In the genomic region with DNA sequence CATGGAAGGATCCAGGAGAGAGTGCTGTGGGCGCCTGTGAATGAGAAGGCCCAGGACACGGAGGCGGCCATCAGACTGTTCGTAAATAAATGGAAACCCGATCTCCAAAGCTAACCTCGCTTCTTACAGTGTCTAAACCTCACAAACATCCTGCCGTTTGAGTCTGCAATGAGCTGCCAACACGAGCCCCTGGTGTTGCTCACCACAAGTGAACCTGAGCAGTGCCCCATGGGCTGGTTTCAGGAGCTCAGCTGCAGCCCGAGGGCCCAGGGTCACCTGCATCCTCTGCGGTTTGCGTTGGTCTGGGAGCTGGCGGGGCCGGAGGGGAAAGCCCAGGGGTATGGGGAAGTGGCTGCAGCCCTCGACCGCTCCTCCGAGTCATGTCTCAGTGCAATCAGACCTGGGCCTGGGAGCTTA, we compare ENCODE assay signal across 3 cellular contexts.
TF ChIP-seq lines count a peak whose summit lies in the region.

No MANE protein-coding gene starts in this region.

TF ChIP-seq in GM12891, 5 proteins besides CTCF, POLR2A, EP300 and RAD21:
- TF ChIP-seq TAF1 (IDR thresholded peaks at IDR 0.05; ENCODE audit: low read depth, low read length): no peak
- TF ChIP-seq SPI1 (IDR thresholded peaks at IDR 0.05; ENCODE audit: low read depth, low read length): peak; percentile 76
- no peak for TF ChIP-seq POU2F2 (IDR thresholded peaks at IDR 0.05; ENCODE audit: low read depth, low read length)
- TF ChIP-seq POLR2AphosphoS5 (IDR thresholded peaks at IDR 0.05; ENCODE audit: low read depth, low read length): no peak
- TF ChIP-seq PAX5 (IDR thresholded peaks at IDR 0.05; ENCODE audit: insufficient read depth, low read length, severe bottlenecking): no peak

TF ChIP-seq in GM23338, 12 proteins besides CTCF, POLR2A, EP300 and RAD21:
- TF ChIP-seq, protein P1, sequence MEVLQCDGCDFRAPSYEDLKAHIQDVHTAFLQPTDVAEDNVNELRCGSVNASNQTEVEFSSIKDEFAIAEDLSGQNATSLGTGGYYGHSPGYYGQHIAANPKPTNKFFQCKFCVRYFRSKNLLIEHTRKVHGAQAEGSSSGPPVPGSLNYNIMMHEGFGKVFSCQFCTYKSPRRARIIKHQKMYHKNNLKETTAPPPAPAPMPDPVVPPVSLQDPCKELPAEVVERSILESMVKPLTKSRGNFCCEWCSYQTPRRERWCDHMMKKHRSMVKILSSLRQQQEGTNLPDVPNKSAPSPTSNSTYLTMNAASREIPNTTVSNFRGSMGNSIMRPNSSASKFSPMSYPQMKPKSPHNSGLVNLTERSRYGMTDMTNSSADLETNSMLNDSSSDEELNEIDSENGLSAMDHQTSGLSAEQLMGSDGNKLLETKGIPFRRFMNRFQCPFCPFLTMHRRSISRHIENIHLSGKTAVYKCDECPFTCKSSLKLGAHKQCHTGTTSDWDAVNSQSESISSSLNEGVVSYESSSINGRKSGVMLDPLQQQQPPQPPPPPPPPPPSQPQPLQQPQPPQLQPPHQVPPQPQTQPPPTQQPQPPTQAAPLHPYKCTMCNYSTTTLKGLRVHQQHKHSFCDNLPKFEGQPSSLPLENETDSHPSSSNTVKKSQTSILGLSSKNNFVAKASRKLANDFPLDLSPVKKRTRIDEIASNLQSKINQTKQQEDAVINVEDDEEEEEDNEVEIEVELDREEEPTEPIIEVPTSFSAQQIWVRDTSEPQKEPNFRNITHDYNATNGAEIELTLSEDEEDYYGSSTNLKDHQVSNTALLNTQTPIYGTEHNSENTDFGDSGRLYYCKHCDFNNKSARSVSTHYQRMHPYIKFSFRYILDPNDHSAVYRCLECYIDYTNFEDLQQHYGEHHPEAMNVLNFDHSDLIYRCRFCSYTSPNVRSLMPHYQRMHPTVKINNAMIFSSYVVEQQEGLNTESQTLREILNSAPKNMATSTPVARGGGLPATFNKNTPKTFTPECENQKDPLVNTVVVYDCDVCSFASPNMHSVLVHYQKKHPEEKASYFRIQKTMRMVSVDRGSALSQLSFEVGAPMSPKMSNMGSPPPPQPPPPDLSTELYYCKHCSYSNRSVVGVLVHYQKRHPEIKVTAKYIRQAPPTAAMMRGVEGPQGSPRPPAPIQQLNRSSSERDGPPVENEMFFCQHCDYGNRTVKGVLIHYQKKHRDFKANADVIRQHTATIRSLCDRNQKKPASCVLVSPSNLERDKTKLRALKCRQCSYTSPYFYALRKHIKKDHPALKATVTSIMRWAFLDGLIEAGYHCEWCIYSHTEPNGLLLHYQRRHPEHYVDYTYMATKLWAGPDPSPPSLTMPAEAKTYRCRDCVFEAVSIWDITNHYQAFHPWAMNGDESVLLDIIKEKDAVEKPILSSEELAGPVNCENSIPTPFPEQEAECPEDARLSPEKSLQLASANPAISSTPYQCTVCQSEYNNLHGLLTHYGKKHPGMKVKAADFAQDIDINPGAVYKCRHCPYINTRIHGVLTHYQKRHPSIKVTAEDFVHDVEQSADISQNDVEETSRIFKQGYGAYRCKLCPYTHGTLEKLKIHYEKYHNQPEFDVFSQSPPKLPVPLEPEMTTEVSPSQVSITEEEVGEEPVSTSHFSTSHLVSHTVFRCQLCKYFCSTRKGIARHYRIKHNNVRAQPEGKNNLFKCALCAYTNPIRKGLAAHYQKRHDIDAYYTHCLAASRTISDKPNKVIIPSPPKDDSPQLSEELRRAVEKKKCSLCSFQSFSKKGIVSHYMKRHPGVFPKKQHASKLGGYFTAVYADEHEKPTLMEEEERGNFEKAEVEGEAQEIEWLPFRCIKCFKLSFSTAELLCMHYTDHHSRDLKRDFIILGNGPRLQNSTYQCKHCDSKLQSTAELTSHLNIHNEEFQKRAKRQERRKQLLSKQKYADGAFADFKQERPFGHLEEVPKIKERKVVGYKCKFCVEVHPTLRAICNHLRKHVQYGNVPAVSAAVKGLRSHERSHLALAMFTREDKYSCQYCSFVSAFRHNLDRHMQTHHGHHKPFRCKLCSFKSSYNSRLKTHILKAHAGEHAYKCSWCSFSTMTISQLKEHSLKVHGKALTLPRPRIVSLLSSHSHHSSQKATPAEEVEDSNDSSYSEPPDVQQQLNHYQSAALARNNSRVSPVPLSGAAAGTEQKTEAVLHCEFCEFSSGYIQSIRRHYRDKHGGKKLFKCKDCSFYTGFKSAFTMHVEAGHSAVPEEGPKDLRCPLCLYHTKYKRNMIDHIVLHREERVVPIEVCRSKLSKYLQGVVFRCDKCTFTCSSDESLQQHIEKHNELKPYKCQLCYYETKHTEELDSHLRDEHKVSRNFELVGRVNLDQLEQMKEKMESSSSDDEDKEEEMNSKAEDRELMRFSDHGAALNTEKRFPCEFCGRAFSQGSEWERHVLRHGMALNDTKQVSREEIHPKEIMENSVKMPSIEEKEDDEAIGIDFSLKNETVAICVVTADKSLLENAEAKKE (CRISPR knock-in tag; IDR thresholded peaks at IDR 0.05): no peak

TF ChIP-seq in HepG2, 621 proteins besides CTCF, POLR2A, EP300 and RAD21:
- TF ChIP-seq ZSCAN22 (CRISPR knock-in tag; IDR thresholded peaks at IDR 0.05) (0 out of 2 replicates have a peak, but pooled peaks have one; percentile 35), ZNF580 (CRISPR knock-in tag; IDR thresholded peaks at IDR 0.05; ENCODE audit: borderline replicate concordance, low read depth) (no peak), ZNF335 (CRISPR knock-in tag; IDR thresholded peaks at IDR 0.05) (no peak), BRF2 (CRISPR knock-in tag; IDR thresholded peaks at IDR 0.05) (0 out of 2 replicates have a peak, but pooled peaks have one; percentile 2), BORCS8-MEF2B (CRISPR knock-in tag; IDR thresholded peaks at IDR 0.05) (0 out of 2 replicates have a peak, but pooled peaks have one; percentile 10)
- TF ChIP-seq, protein P2, sequence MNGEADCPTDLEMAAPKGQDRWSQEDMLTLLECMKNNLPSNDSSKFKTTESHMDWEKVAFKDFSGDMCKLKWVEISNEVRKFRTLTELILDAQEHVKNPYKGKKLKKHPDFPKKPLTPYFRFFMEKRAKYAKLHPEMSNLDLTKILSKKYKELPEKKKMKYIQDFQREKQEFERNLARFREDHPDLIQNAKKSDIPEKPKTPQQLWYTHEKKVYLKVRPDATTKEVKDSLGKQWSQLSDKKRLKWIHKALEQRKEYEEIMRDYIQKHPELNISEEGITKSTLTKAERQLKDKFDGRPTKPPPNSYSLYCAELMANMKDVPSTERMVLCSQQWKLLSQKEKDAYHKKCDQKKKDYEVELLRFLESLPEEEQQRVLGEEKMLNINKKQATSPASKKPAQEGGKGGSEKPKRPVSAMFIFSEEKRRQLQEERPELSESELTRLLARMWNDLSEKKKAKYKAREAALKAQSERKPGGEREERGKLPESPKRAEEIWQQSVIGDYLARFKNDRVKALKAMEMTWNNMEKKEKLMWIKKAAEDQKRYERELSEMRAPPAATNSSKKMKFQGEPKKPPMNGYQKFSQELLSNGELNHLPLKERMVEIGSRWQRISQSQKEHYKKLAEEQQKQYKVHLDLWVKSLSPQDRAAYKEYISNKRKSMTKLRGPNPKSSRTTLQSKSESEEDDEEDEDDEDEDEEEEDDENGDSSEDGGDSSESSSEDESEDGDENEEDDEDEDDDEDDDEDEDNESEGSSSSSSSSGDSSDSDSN (CRISPR knock-in tag; IDR thresholded peaks at IDR 0.05): 0 out of 2 replicates have a peak, but pooled peaks have one; percentile 9
- TF ChIP-seq, protein P3, sequence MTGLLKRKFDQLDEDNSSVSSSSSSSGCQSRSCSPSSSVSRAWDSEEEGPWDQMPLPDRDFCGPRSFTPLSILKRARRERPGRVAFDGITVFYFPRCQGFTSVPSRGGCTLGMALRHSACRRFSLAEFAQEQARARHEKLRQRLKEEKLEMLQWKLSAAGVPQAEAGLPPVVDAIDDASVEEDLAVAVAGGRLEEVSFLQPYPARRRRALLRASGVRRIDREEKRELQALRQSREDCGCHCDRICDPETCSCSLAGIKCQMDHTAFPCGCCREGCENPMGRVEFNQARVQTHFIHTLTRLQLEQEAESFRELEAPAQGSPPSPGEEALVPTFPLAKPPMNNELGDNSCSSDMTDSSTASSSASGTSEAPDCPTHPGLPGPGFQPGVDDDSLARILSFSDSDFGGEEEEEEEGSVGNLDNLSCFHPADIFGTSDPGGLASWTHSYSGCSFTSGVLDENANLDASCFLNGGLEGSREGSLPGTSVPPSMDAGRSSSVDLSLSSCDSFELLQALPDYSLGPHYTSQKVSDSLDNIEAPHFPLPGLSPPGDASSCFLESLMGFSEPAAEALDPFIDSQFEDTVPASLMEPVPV (CRISPR knock-in tag; IDR thresholded peaks at IDR 0.05): 0 out of 2 replicates have a peak, but pooled peaks have one; percentile 14
TF ChIP-seq in HepG2: peak in this region for 5.
